ENCODE assay signal across 1 cellular context in genomic region chr1:44631647-44632510, GRCh38.
TF ChIP-seq lines count a peak whose summit lies in the region.

No MANE protein-coding gene starts in this region.

TF ChIP-seq in K562, 482 proteins besides CTCF, POLR2A, EP300 and RAD21 (continued from another document and continues in another):
- TF ChIP-seq CUX1 (CRISPR knock-in tag; IDR thresholded peaks at IDR 0.05) = peak; percentile 70
- TF ChIP-seq BRF2 (IDR thresholded peaks at IDR 0.05; ENCODE audit: borderline replicate concordance, insufficient read depth, insufficient read length) = no peak
- 0 out of 2 replicates have a peak, but pooled peaks have one; percentile 2 for TF ChIP-seq TCF3 (CRISPR knock-in tag; IDR thresholded peaks at IDR 0.05)
- TF ChIP-seq RBM22 (IDR thresholded peaks at IDR 0.05; ENCODE audit: low read depth, low read length, poor library complexity, severe bottlenecking) = peak; percentile 85
- no peak for TF ChIP-seq LEF1 (IDR thresholded peaks at IDR 0.05)
- TF ChIP-seq NUFIP1 (IDR thresholded peaks at IDR 0.05; ENCODE audit: partially characterized antibody) = no peak
- 0 out of 2 replicates have a peak, but pooled peaks have one; percentile 13 for TF ChIP-seq E2F5 (CRISPR knock-in tag; IDR thresholded peaks at IDR 0.05)
- TF ChIP-seq POLR3G (IDR thresholded peaks at IDR 0.05; ENCODE audit: extremely low read depth, insufficient read length, insufficient replicate concordance) = no peak
- peak; percentile 91 for TF ChIP-seq USF1 (CRISPR knock-in tag; IDR thresholded peaks at IDR 0.05)
- TF ChIP-seq DDX20 (tag; IDR thresholded peaks at IDR 0.05; ENCODE audit: low read depth) = no peak
- TF ChIP-seq SAFB (IDR thresholded peaks at IDR 0.05; ENCODE audit: borderline replicate concordance, low read depth, low read length) = no peak
- peak; percentile 94 to 99 (median 97) for TF ChIP-seq YY1 (IDR thresholded peaks at IDR 0.05; ENCODE audit: borderline replicate concordance in 1 of 3, control insufficient read depth in 1 of 3, extremely low read depth in 1 of 3, insufficient read depth in 3 of 3, insufficient read length in 1 of 3, insufficient replicate concordance in 2 of 3, low read depth in 1 of 3, low read length in 2 of 3)
- TF ChIP-seq HMGN3 (IDR thresholded peaks at IDR 0.05; ENCODE audit: borderline replicate concordance, extremely low read depth, insufficient read length, low read depth, low read length) = peak; percentile 91
- no peak for TF ChIP-seq ZNF699 (CRISPR knock-in tag; IDR thresholded peaks at IDR 0.05; ENCODE audit: insufficient replicate concordance)
- no peak for TF ChIP-seq ATF1 (CRISPR knock-in tag; IDR thresholded peaks at IDR 0.05)
- TF ChIP-seq ATF1 (tag; IDR thresholded peaks at IDR 0.05) = peak; percentile 87
- TF ChIP-seq ESRRA (IDR thresholded peaks at IDR 0.05; ENCODE audit: borderline replicate concordance, low read depth) = peak; percentile 65; the same call in 1 of the 2 replicates
- peak; percentile 76; the same call in 1 of the 2 replicates for TF ChIP-seq KLF1 (tag; IDR thresholded peaks at IDR 0.05)
- peak; percentile 51; the same call in 1 of the 2 replicates for TF ChIP-seq MBD2 (IDR thresholded peaks at IDR 0.05; ENCODE audit: borderline replicate concordance, low read depth)
- TF ChIP-seq ZNF436 (CRISPR knock-in tag; IDR thresholded peaks at IDR 0.05) = 0 out of 2 replicates have a peak, but pooled peaks have one; percentile 44
- TF ChIP-seq NRF1 (conservative IDR thresholded peaks at IDR 0.05 in 1 of 2, IDR thresholded peaks at IDR 0.05 in 1 of 2) = 0 out of 4 replicates have a peak, but pooled peaks of 1 of the 2 experiments have one; percentile 20
- TF ChIP-seq ZNF75A (CRISPR knock-in tag; IDR thresholded peaks at IDR 0.05) = no peak
- peak; percentile 99 for TF ChIP-seq TOE1 (IDR thresholded peaks at IDR 0.05; ENCODE audit: borderline replicate concordance)
- TF ChIP-seq TOE1 (CRISPR knock-in tag; IDR thresholded peaks at IDR 0.05; ENCODE audit: borderline replicate concordance, low read depth) = no peak
- peak; percentile 78 for TF ChIP-seq CREM (IDR thresholded peaks at IDR 0.05; ENCODE audit: low read depth)
- no peak for TF ChIP-seq PHTF2 (CRISPR knock-in tag; IDR thresholded peaks at IDR 0.05)
- no peak; the same call in 1 of the 2 replicates for TF ChIP-seq FOXP4 (CRISPR knock-in tag; IDR thresholded peaks at IDR 0.05; ENCODE audit: borderline replicate concordance)
- TF ChIP-seq SMARCA4 (IDR thresholded peaks at IDR 0.05) = no peak; the same call in 1 of the 2 replicates
- peak; percentile 75 for TF ChIP-seq HCFC1 (IDR thresholded peaks at IDR 0.05; ENCODE audit: low read depth, low read length)
- TF ChIP-seq BDP1 (IDR thresholded peaks at IDR 0.05; ENCODE audit: insufficient read depth, insufficient read length) = no peak
- TF ChIP-seq FOXK1 (CRISPR knock-in tag; IDR thresholded peaks at IDR 0.05; ENCODE audit: borderline replicate concordance) = no peak
- TF ChIP-seq CREB3L1 (IDR thresholded peaks at IDR 0.05; ENCODE audit: borderline replicate concordance, low read depth) = peak; percentile 74
- no peak for TF ChIP-seq NR4A1 (CRISPR knock-in tag; IDR thresholded peaks at IDR 0.05)
- peak; percentile 85 for TF ChIP-seq NR4A1 (tag; IDR thresholded peaks at IDR 0.05)
- TF ChIP-seq MYNN (IDR thresholded peaks at IDR 0.05) = peak; percentile 44; the same call in 1 of the 2 replicates
- no peak for TF ChIP-seq MYNN (CRISPR knock-in tag; IDR thresholded peaks at IDR 0.05)
- peak in 1 of 2 experiments; percentile 14; a peak in 1 of 4 replicates for TF ChIP-seq MLLT1 (IDR thresholded peaks at IDR 0.05)
- no peak for TF ChIP-seq ZNF778 (CRISPR knock-in tag; IDR thresholded peaks at IDR 0.05)
- peak; percentile 71 for TF ChIP-seq PML (IDR thresholded peaks at IDR 0.05; ENCODE audit: low read length)
- peak; percentile 93 for TF ChIP-seq EP400 (IDR thresholded peaks at IDR 0.05)
- no peak for TF ChIP-seq ZNF263 (CRISPR knock-in tag; IDR thresholded peaks at IDR 0.05; ENCODE audit: borderline replicate concordance)
- TF ChIP-seq NFIC (IDR thresholded peaks at IDR 0.05) = no peak; the same call in none of the 2 replicates
- TF ChIP-seq NKRF (IDR thresholded peaks at IDR 0.05; ENCODE audit: borderline replicate concordance) = 0 out of 2 replicates have a peak, but pooled peaks have one; percentile 40
- TF ChIP-seq CTCFL (IDR thresholded peaks at IDR 0.05; ENCODE audit: borderline replicate concordance, insufficient read depth, low read depth, low read length, poor library complexity, severe bottlenecking) = no peak
- TF ChIP-seq HDGF (IDR thresholded peaks at IDR 0.05) = no peak
- peak; percentile 82 for TF ChIP-seq ZFX (CRISPR knock-in tag; IDR thresholded peaks at IDR 0.05)
- TF ChIP-seq DMBX1 (CRISPR knock-in tag; IDR thresholded peaks at IDR 0.05; ENCODE audit: borderline replicate concordance) = peak; percentile 35; the same call in 1 of the 2 replicates
- no peak for TF ChIP-seq NR1H2 (CRISPR knock-in tag; IDR thresholded peaks at IDR 0.05)
- TF ChIP-seq PCBP2 (IDR thresholded peaks at IDR 0.05; ENCODE audit: low read depth, low read length, poor library complexity, severe bottlenecking) = peak; percentile 13
- TF ChIP-seq LCOR (CRISPR knock-in tag; IDR thresholded peaks at IDR 0.05) = peak; percentile 84
